ENCODE assay signal across 12 cellular contexts in genomic region chr4:80566203-80566872, GRCh38.
DNase-seq lines count a peak whose midpoint lies in the region; ATAC-seq and TF ChIP-seq lines count a peak whose summit lies in the region.
"Had no signal": no experiment of that assay in that cellular context is flagged by ENCODE, and none has a peak within 500 bp of the region (broad histone marks: within the 10 kb centered on the region; RNA-seq: fewer than 3 reads in every experiment).

No MANE protein-coding gene starts in this region.

- peak overlapping the region; percentile 37 for H2AFZ ChIP-seq in mammary epithelial cell (ENCODE audit: low read depth, low read length)

- peak; percentile 1 for DNase-seq in NCI-H2029 (lab: John Stamatoyannopoulos, UW)
- no peak for DNase-seq in NCI-H2029 treated with DMSO at 0.1 percent for 48 hours (lab: John Stamatoyannopoulos, UW)
- DNase-seq in NCI-H510A (lab: John Stamatoyannopoulos, UW), result peak; percentile 4
- DNase-seq in mammary epithelial cell, result no peak
- no peak for DNase-seq in stimulated activated effector memory CD8-positive, alpha-beta T cell treated with anti-CD3 and anti-CD28 coated beads, Interleukin-12 subunit alpha, Interleukin-12 subunit beta, amount 100 ng/mL, for 72 hours (ENCODE audit: low spot score in 2 of 2)
- DNase-seq in stimulated activated CD4-positive, alpha-beta T cell treated with anti-CD3 and anti-CD28 coated beads, Interleukin-4, amount 100 ng/mL, for 24 hours, result no peak
- DNase-seq in activated CD4-positive, alpha-beta T cell treated with anti-CD3 and anti-CD28 coated beads, Interleukin-2, amount 10 ng/mL, durations not matched to agents 7 days and 5 days, result no peak
- DNase-seq in cerebellum (ENCODE audit: low spot score), result no peak
- DNase-seq: 8988T; activated CD4-positive, alpha-beta T cell treated with anti-CD3 and anti-CD28 coated beads, Interleukin-2, amount 50 U/mL, for 4 hours; Right ventricle myocardium superior; stomach had no signal

- H3K9ac ChIP-seq in mammary epithelial cell (ENCODE audit: insufficient read depth, low read length), result no peak overlapping the region

- BruUV-seq in mammary epithelial cell (replicated peaks; lab: Mats Ljungman, UMichigan), result no TSS peak

- H3K36me3 Mint-ChIP-seq in stimulated activated effector memory CD8-positive, alpha-beta T cell treated with anti-CD3 and anti-CD28 coated beads, Interleukin-12 subunit alpha, Interleukin-12 subunit beta, amount 100 ng/mL, for 72 hours, result no peaks in the 10 kb centered on the region
- no peaks in the 10 kb centered on the region for H3K36me3 Mint-ChIP-seq in activated CD4-positive, alpha-beta T cell treated with anti-CD3 and anti-CD28 coated beads, Interleukin-2, amount 10 ng/mL, durations not matched to agents 7 days and 5 days (ENCODE audit: low read depth)

- H3K9me3 ChIP-seq in mammary epithelial cell (replicated peaks; ENCODE audit: insufficient read depth, low read length), result no peaks in the 10 kb centered on the region

- H3K4me1 Mint-ChIP-seq in stimulated activated effector memory CD8-positive, alpha-beta T cell treated with anti-CD3 and anti-CD28 coated beads, Interleukin-12 subunit alpha, Interleukin-12 subunit beta, amount 100 ng/mL, for 72 hours, result no peaks in the 10 kb centered on the region
- H3K4me1 Mint-ChIP-seq in activated CD4-positive, alpha-beta T cell treated with anti-CD3 and anti-CD28 coated beads, Interleukin-2, amount 10 ng/mL, durations not matched to agents 7 days and 5 days, result peaks cover 5% of the 10 kb centered on the region

- H3K79me2 ChIP-seq in mammary epithelial cell (ENCODE audit: insufficient read depth, low read length), result no peaks in the 10 kb centered on the region

- H3K27ac Mint-ChIP-seq in stimulated activated effector memory CD8-positive, alpha-beta T cell treated with anti-CD3 and anti-CD28 coated beads, Interleukin-12 subunit alpha, Interleukin-12 subunit beta, amount 100 ng/mL, for 72 hours, result no peak overlapping the region
- no peak overlapping the region for H3K27ac Mint-ChIP-seq in activated CD4-positive, alpha-beta T cell treated with anti-CD3 and anti-CD28 coated beads, Interleukin-2, amount 10 ng/mL, durations not matched to agents 7 days and 5 days

- H3K9me3 Mint-ChIP-seq in stimulated activated effector memory CD8-positive, alpha-beta T cell treated with anti-CD3 and anti-CD28 coated beads, Interleukin-12 subunit alpha, Interleukin-12 subunit beta, amount 100 ng/mL, for 72 hours, result peaks cover 9% of the 10 kb centered on the region
- peaks cover 2% of the 10 kb centered on the region for H3K9me3 Mint-ChIP-seq in activated CD4-positive, alpha-beta T cell treated with anti-CD3 and anti-CD28 coated beads, Interleukin-2, amount 10 ng/mL, durations not matched to agents 7 days and 5 days

- CTCF ChIA-PET in mammary epithelial cell (lab: Charles Lee; ENCODE audit: low non-redundant PET), result no interaction called here
- CTCF ChIA-PET in activated CD4-positive, alpha-beta T cell treated with anti-CD3 and anti-CD28 coated beads, Interleukin-2, amount 10 ng/mL, durations not matched to agents 7 days and 5 days (lab: Charles Lee), result no interaction called here

- H3K4me3 Mint-ChIP-seq in stimulated activated effector memory CD8-positive, alpha-beta T cell treated with anti-CD3 and anti-CD28 coated beads, Interleukin-12 subunit alpha, Interleukin-12 subunit beta, amount 100 ng/mL, for 72 hours, result no peak overlapping the region
- H3K4me3 Mint-ChIP-seq in activated CD4-positive, alpha-beta T cell treated with anti-CD3 and anti-CD28 coated beads, Interleukin-2, amount 10 ng/mL, durations not matched to agents 7 days and 5 days, result no peak overlapping the region

- no peaks in the 10 kb centered on the region for H3K36me3 ChIP-seq in mammary epithelial cell (ENCODE audit: insufficient read depth, low read length)
- H3K36me3 ChIP-seq: stomach had no signal

- intact Hi-C loops in mammary epithelial cell (cut with micrococcal nuclease), result no loop called here

- POLR2A ChIA-PET in activated CD4-positive, alpha-beta T cell treated with anti-CD3 and anti-CD28 coated beads, Interleukin-2, amount 10 ng/mL, durations not matched to agents 7 days and 5 days (lab: Charles Lee), result no interaction called here

- H3K4me3 ChIP-seq in mammary epithelial cell (replicated peaks in 1 of 3; ENCODE audit: insufficient read depth in 1 of 3, low read depth in 2 of 3, low read length in 3 of 3), result peak overlapping the region; percentile 4 to 53 (median 43)

- no peak overlapping the region for H3K27ac ChIP-seq in mammary epithelial cell (ENCODE audit: insufficient read depth, low read depth, low read length)
- H3K27ac ChIP-seq: stomach had no signal

- no peaks in the 10 kb centered on the region for H3K4me1 ChIP-seq in mammary epithelial cell (ENCODE audit: insufficient read depth, low read length)
- H3K4me1 ChIP-seq: stomach had no signal

- ATAC-seq in stimulated activated effector memory CD8-positive, alpha-beta T cell treated with anti-CD3 and anti-CD28 coated beads, Interleukin-12 subunit alpha, Interleukin-12 subunit beta, amount 100 ng/mL, for 72 hours, result peak; percentile 28

- H3K4me2 ChIP-seq in mammary epithelial cell (ENCODE audit: insufficient read depth, low read depth, low read length), result peak overlapping the region; percentile 78

- no peaks in the 10 kb centered on the region for H3K27me3 Mint-ChIP-seq in activated CD4-positive, alpha-beta T cell treated with anti-CD3 and anti-CD28 coated beads, Interleukin-2, amount 10 ng/mL, durations not matched to agents 7 days and 5 days

- in situ Hi-C loops in mammary epithelial cell (cut with MboI; ENCODE audit: low sequenced_read_pairs in 2 of 2), result no loop called here

- TF ChIP-seq CTCF in mammary epithelial cell (conservative IDR thresholded peaks at IDR 0.05 in 1 of 2, IDR thresholded peaks at IDR 0.05 in 1 of 2; ENCODE audit: extremely low read depth in 1 of 2, insufficient read depth in 1 of 2, low read depth in 1 of 2, low read length in 2 of 2), result no peak

- 12% methylated on average over 5 of the region's 5 CpGs for WGBS in mammary epithelial cell (ENCODE audit: low coverage, missing lambda C conversion rate)

- H4K20me1 ChIP-seq in mammary epithelial cell (ENCODE audit: insufficient read depth, low read length), result no peaks in the 10 kb centered on the region

- H3K27me3 ChIP-seq in mammary epithelial cell (ENCODE audit: insufficient read depth, low read length), result no peaks in the 10 kb centered on the region
- H3K27me3 ChIP-seq: stomach had no signal

- dilution Hi-C loops in mammary epithelial cell (cut with HindIII; ENCODE audit: low sequenced_read_pairs), result no loop called here

Comparison
In these comparisons a context has a peak if more than half of its experiments do, and no peak if none do; other contexts are left out.
1. DNase-seq: peak in NCI-H2029 (single experiment) and NCI-H510A (single experiment); none in NCI-H2029 treated with DMSO at 0.1 percent for 48 hours (single experiment), mammary epithelial cell (single experiment), stimulated activated effector memory CD8-positive, alpha-beta T cell treated with anti-CD3 and anti-CD28 coated beads, Interleukin-12 subunit alpha, Interleukin-12 subunit beta, amount 100 ng/mL, for 72 hours (0 of 2), stimulated activated CD4-positive, alpha-beta T cell treated with anti-CD3 and anti-CD28 coated beads, Interleukin-4, amount 100 ng/mL, for 24 hours (single experiment), activated CD4-positive, alpha-beta T cell treated with anti-CD3 and anti-CD28 coated beads, Interleukin-2, amount 10 ng/mL, durations not matched to agents 7 days and 5 days (single experiment) and cerebellum (single experiment).